22 cellular contexts compared by ENCODE assay signal in genomic region chr17:50118076-50118827, GRCh38. TPM values are rescaled to one million over a fixed set of nuclear protein-coding genes. Genes with fewer than 3 reads are reported as not detected.
"Had no signal": no experiment of that assay in that cellular context is flagged by ENCODE, and none has a peak within 500 bp of the region (broad histone marks: within the 10 kb centered on the region; RNA-seq: fewer than 3 reads in every experiment).

No MANE protein-coding gene starts in this region.

- H3K27ac ChIP-seq: epithelial cell of prostate, foreskin keratinocyte, left lung, tibial nerve, uterus had no signal

- H3K4me1 ChIP-seq: foreskin keratinocyte had no signal

- H3K36me3 Mint-ChIP-seq: activated CD4-positive, alpha-beta memory T cell treated with anti-CD3 and anti-CD28 coated beads for 36 hours; activated naive CD4-positive, alpha-beta T cell treated with anti-CD3 and anti-CD28 coated beads, Interleukin-2, amount 50 U/mL, for 72 hours had no signal

- H3K27ac Mint-ChIP-seq: activated CD4-positive, alpha-beta memory T cell treated with anti-CD3 and anti-CD28 coated beads for 36 hours; activated CD4-positive, alpha-beta T cell treated with anti-CD3 and anti-CD28 coated beads for 36 hours; activated naive CD4-positive, alpha-beta T cell treated with anti-CD3 and anti-CD28 coated beads, Interleukin-2, amount 50 U/mL, for 72 hours; activated T-helper 1 cell treated with anti-CD3 and anti-CD28 coated beads, Interleukin-12 subunit alpha, Interleukin-12 subunit beta, Interleukin-2, Interleukin-4 antibody, amounts not matched to agents 30 ng/mL and 10 ng/mL and 1 ng/mL, durations not matched to agents 14 hours and 24 hours and 36 hours; nephron progenitor cell; progenitor cell of endocrine pancreas had no signal

- H3K36me3 ChIP-seq: left lung, tibial nerve, uterus had no signal

- H3K9me3 ChIP-seq: left lung, tibial nerve, uterus had no signal

- H3K27me3 ChIP-seq: uterus had no signal

- H3K9me3 Mint-ChIP-seq: activated CD4-positive, alpha-beta memory T cell treated with anti-CD3 and anti-CD28 coated beads for 36 hours; activated naive CD4-positive, alpha-beta T cell treated with anti-CD3 and anti-CD28 coated beads, Interleukin-2, amount 50 U/mL, for 72 hours; activated T-helper 1 cell treated with anti-CD3 and anti-CD28 coated beads, Interleukin-12 subunit alpha, Interleukin-12 subunit beta, Interleukin-2, Interleukin-4 antibody, amounts not matched to agents 30 ng/mL and 10 ng/mL and 1 ng/mL, durations not matched to agents 14 hours and 24 hours and 36 hours; nephron progenitor cell had no signal

- DNase-seq: activated CD4-positive, alpha-beta memory T cell treated with anti-CD3 and anti-CD28 coated beads for 36 hours; activated CD4-positive, alpha-beta T cell treated with anti-CD3 and anti-CD28 coated beads for 36 hours; activated gamma-delta T cell treated with Interleukin-2 at 50 U/mL for 16 hours; activated T-cell treated with anti-CD3 and anti-CD28 coated beads for 4 hours; amniotic stem cell; foreskin keratinocyte; glutamatergic neuron; left lung; midbrain; nephron progenitor cell; stimulated activated CD4-positive, alpha-beta T cell treated with anti-CD3 and anti-CD28 coated beads, Interleukin-12 subunit alpha, Interleukin-12 subunit beta, amount 100 ng/mL, for 4 hours; stimulated activated CD4-positive, alpha-beta T cell treated with anti-CD3 and anti-CD28 coated beads, Interleukin-1b, Interleukin-23, amount 100 ng/mL, for 48 hours; stimulated activated CD8-positive, alpha-beta memory T cell treated with anti-CD3 and anti-CD28 coated beads, Interleukin-4, amount 100 ng/mL, for 48 hours; stimulated activated naive CD4-positive, alpha-beta T cell treated with Interleukin-2 at 50 U/mL for 16 hours; uterus had no signal

- H3K4me3 Mint-ChIP-seq: activated CD4-positive, alpha-beta memory T cell treated with anti-CD3 and anti-CD28 coated beads for 36 hours; activated CD4-positive, alpha-beta T cell treated with anti-CD3 and anti-CD28 coated beads for 36 hours; activated T-helper 1 cell treated with anti-CD3 and anti-CD28 coated beads, Interleukin-12 subunit alpha, Interleukin-12 subunit beta, Interleukin-2, Interleukin-4 antibody, amounts not matched to agents 30 ng/mL and 10 ng/mL and 1 ng/mL, durations not matched to agents 14 hours and 24 hours and 36 hours; nephron progenitor cell had no signal

RNA-seq across cellular contexts. Expression of gene SGCA, which starts 47.6 kb away (rescaled TPM):
- total RNA-seq: foreskin keratinocyte; lung microvascular endothelial cell; progenitor cell of endocrine pancreas; T-helper 2 cell treated with Interferon-gamma antibody and Interleukin-4, amounts not matched to agents 100 ng/mL and 5 ng/mL, for 36 hours had no signal
- polyA plus RNA-seq: foreskin keratinocyte had no signal
